ENCODE assay signal across 15 cellular contexts in genomic region chr4:68951078-68951805, GRCh38. TPM values are rescaled to one million over a fixed set of nuclear protein-coding genes. Genes with fewer than 3 reads are reported as not detected.
DNase-seq lines count a peak whose midpoint lies in the region; ATAC-seq and TF ChIP-seq lines count a peak whose summit lies in the region.
"Had no signal": no experiment of that assay in that cellular context is flagged by ENCODE, and none has a peak within 500 bp of the region (broad histone marks: within the 10 kb centered on the region; RNA-seq: fewer than 3 reads in every experiment).

UGT2A3 (minus strand) TSS chr4:68951804; CDS start chr4:68951760, 44 bp downstream.

- peak; percentile 43 for ATAC-seq in GM18520 (IDR thresholded peaks at IDR 0.05; ENCODE audit: unreplicated experiment)

- no peaks in the 10 kb centered on the region for H3K27me3 ChIP-seq in mucosa of rectum (ENCODE audit: control insufficient read depth in 2 of 2, insufficient read depth in 2 of 2, low read length in 2 of 2)
- no peaks in the 10 kb centered on the region for H3K27me3 ChIP-seq in HAP-1 (ENCODE audit: low read depth)
- H3K27me3 ChIP-seq in esophagus squamous epithelium = no peaks in the 10 kb centered on the region

- no peaks in the 10 kb centered on the region for H3K36me3 ChIP-seq in mucosa of rectum (ENCODE audit: control insufficient read depth in 2 of 2, insufficient read depth in 2 of 2, low read length in 2 of 2)
- no peaks in the 10 kb centered on the region for H3K36me3 ChIP-seq in HAP-1 (replicated peaks)
- no peaks in the 10 kb centered on the region for H3K36me3 ChIP-seq in esophagus squamous epithelium

- no peak for TF ChIP-seq POLR2A in esophagus squamous epithelium (IDR thresholded peaks at IDR 0.05)

- DNase-seq in LoVo (ENCODE audit: low spot score) (peak; percentile 6), glomerular visceral epithelial cell (ENCODE audit: extremely low spot score) (peak; percentile 83), HAP-1 (ENCODE audit: low spot score in 2 of 2) (no peak), esophagus squamous epithelium (lab: John Stamatoyannopoulos, UW) (no peak), NCI-H345 treated with DMSO at 0.1 percent for 48 hours (lab: John Stamatoyannopoulos, UW; ENCODE audit: unreplicated experiment) (no peak)
- DNase-seq in NK-92 treated with Interleukin-12 subunit alpha and Interleukin-12 subunit beta, amount 100 ng/mL, for 24 hours (lab: John Stamatoyannopoulos, UW) = no peak
- DNase-seq: hypothalamus, NCI-H187 treated with DMSO at 0.1 percent for 48 hours, RPMI8226, T-helper 2 cell had no signal

- H3K4me3 ChIP-seq in mucosa of rectum (ENCODE audit: low read length in 2 of 2) (peak within 1 kb of the TSS; percentile 65 to 78), HAP-1 (no peak within 1 kb of the TSS), esophagus squamous epithelium (no peak within 1 kb of the TSS)
- H3K4me3 ChIP-seq: coronary artery had no signal

- in situ Hi-C loops in HAP-1 (cut with MboI; ENCODE audit: low sequenced_read_pairs) = no loop called here

- H3K9me3 ChIP-seq in mucosa of rectum (ENCODE audit: control insufficient read depth in 2 of 2, low read length in 2 of 2) = no peaks in the 10 kb centered on the region
- H3K9me3 ChIP-seq in HAP-1 = no peaks in the 10 kb centered on the region
- no peaks in the 10 kb centered on the region for H3K9me3 ChIP-seq in esophagus squamous epithelium

- peak within 1 kb of the TSS; percentile 52 to 57 for H3K9ac ChIP-seq in mucosa of rectum (ENCODE audit: low read depth in 1 of 2, low read length in 2 of 2)

- peaks cover 0 to 3% of the 10 kb centered on the region in 2 donors for H3K4me1 ChIP-seq in mucosa of rectum (ENCODE audit: control insufficient read depth in 2 of 2, insufficient read depth in 2 of 2, low read length in 2 of 2)
- H3K4me1 ChIP-seq in HAP-1 = no peaks in the 10 kb centered on the region
- peaks cover 0 to 6% (median 0%) of the 10 kb centered on the region in 3 donors for H3K4me1 ChIP-seq in esophagus squamous epithelium

- no peak for TF ChIP-seq CTCF in esophagus squamous epithelium (IDR thresholded peaks at IDR 0.05)

- intact Hi-C loops in esophagus squamous epithelium (cut with DNase I) = no loop called here

- H3K27ac ChIP-seq in mucosa of rectum (ENCODE audit: low read depth in 2 of 2, low read length in 2 of 2) (peak within 1 kb of the TSS; percentile 67 to 75), esophagus squamous epithelium (no peak within 1 kb of the TSS)
- H3K27ac ChIP-seq: coronary artery had no signal

- WGBS in esophagus squamous epithelium, 2 donors = 72 to 78% methylated on average over 5 of the region's 5 CpGs

RNA-seq across cellular contexts. Expression of gene UGT2A3, which starts in this region (rescaled TPM):
- not detected for total RNA-seq in esophagus squamous epithelium
- total RNA-seq: activated T-helper 1 cell treated with anti-CD3 and anti-CD28 coated beads, Interleukin-12 subunit alpha, Interleukin-12 subunit beta, Interleukin-2, Interleukin-4 antibody, amounts not matched to agents 30 ng/mL and 10 ng/mL and 1 ng/mL, durations not matched to agents 14 hours and 24 hours and 36 hours; osteocyte had no signal

Comparison
In these comparisons a context has a peak if more than half of its experiments do, and no peak if none do; other contexts are left out.
1. DNase-seq: peak in LoVo (single experiment) and glomerular visceral epithelial cell (single experiment); none in HAP-1 (0 of 2), esophagus squamous epithelium (single experiment), NCI-H345 treated with DMSO at 0.1 percent for 48 hours (single experiment) and NK-92 treated with Interleukin-12 subunit alpha and Interleukin-12 subunit beta, amount 100 ng/mL, for 24 hours (single experiment).
2. H3K27ac ChIP-seq: peak in mucosa of rectum (2 of 2); none in esophagus squamous epithelium (0 of 4).
3. H3K4me3 ChIP-seq: peak in mucosa of rectum (2 of 2); none in HAP-1 (single experiment) and esophagus squamous epithelium (0 of 4).